Comparison of ENCODE assay signal across 28 cellular contexts in the genomic region with DNA sequence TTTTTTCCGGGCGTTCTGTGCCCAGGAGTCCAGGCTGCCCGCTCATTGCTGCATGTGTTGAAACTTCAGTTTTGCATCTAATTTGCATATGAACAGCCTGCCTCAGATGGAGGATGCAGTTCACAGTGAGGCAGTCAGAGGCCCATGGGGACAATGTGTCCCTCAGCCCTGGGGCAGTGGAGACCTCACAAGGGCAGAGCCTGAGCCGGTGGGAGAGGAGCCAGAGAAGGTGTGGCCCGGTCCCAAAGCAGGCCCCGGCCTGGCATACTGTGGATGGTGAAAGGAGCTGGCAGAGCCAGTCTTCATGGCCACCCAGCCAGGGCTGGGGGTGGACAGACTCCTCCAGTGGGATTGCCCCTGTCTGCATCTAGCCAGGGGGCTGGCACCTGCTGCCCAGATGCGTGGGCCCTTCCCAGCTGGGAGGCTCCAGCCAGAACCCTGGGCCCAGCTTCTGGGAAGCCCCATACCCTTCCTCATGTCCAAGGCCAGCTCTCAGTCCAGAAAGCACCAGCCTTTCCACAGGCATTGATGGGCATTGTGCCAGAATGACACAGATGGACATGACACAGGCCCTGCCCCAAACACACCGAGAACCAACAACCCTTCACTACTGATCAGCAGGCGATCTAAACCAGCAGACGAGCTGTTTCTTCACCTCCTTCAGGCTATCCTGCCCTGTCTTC. TPM values are rescaled to one million over a fixed set of nuclear protein-coding genes. Genes with fewer than 3 reads are reported as not detected.
DNase-seq lines count a peak whose midpoint lies in the region; ATAC-seq, FAIRE-seq and TF ChIP-seq lines count a peak whose summit lies in the region.
"Had no signal": no experiment of that assay in that cellular context is flagged by ENCODE, and none has a peak within 500 bp of the region (broad histone marks: within the 10 kb centered on the region; RNA-seq: fewer than 3 reads in every experiment).

No MANE protein-coding gene starts in this region.

- ATAC-seq in HG03520 (IDR thresholded peaks at IDR 0.05; ENCODE audit: unreplicated experiment) = no peak
- ATAC-seq: activated naive CD4-positive, alpha-beta T cell treated with anti-CD3 and anti-CD28 coated beads, Interleukin-2, amount 50 U/mL, for 72 hours; left lung; natural killer cell; Panc1 had no signal

- DNase-seq in ELF-1 (ENCODE audit: low read depth, low spot score) (peak; percentile 31), SK-N-SH (peak; percentile 91), globus pallidus (ENCODE audit: low spot score) (peak; percentile 25), nucleus accumbens (lab: John Stamatoyannopoulos, UW) (peak in 33 of 56 donors; percentile 7 to 54 (median 24)), urothelium cell line (ENCODE audit: low spot score) (no peak)
- DNase-seq in activated T-helper 1 cell treated with anti-CD3 and anti-CD28 coated beads, Interleukin-12 subunit alpha, Interleukin-12 subunit beta, Interleukin-2, Interleukin-4 antibody, amounts not matched to agents 30 ng/mL and 10 ng/mL and 1 ng/mL, durations not matched to agents 14 hours and 24 hours and 36 hours (ENCODE audit: low spot score) = no peak
- DNase-seq in activated CD8-positive, alpha-beta memory T cell treated with anti-CD3 and anti-CD28 coated beads, Interleukin-2, amount 50 U/mL, for 4 hours = no peak
- DNase-seq: activated CD4-positive, alpha-beta T cell treated with anti-CD3 and anti-CD28 coated beads, Interleukin-2, amount 10 ng/mL, durations not matched to agents 7 days and 5 days; CD4-positive, CD25-positive, alpha-beta regulatory T cell; left lung; natural killer cell; NCI-H1105; NCI-H2029 treated with DMSO at 0.1 percent for 48 hours; NK-92 treated with Interleukin-12 subunit alpha and Interleukin-12 subunit beta, amount 100 ng/mL, for 24 hours; sigmoid colon; SJCRH30; stimulated activated CD4-positive, alpha-beta T cell treated with anti-CD3 and anti-CD28 coated beads, Interleukin-15, amount 100 ng/mL, for 24 hours; tibial artery had no signal

- H3K27ac Mint-ChIP-seq in activated T-helper 1 cell treated with anti-CD3 and anti-CD28 coated beads, Interleukin-12 subunit alpha, Interleukin-12 subunit beta, Interleukin-2, Interleukin-4 antibody, amounts not matched to agents 30 ng/mL and 10 ng/mL and 1 ng/mL, durations not matched to agents 14 hours and 24 hours and 36 hours = no peak overlapping the region
- H3K27ac Mint-ChIP-seq: activated CD4-positive, alpha-beta T cell treated with anti-CD3 and anti-CD28 coated beads, Interleukin-2, amount 10 ng/mL, durations not matched to agents 7 days and 5 days; activated naive CD4-positive, alpha-beta T cell treated with anti-CD3 and anti-CD28 coated beads, Interleukin-2, amount 50 U/mL, for 72 hours; CD4-positive, CD25-positive, alpha-beta regulatory T cell; mesothelial cell of epicardium; natural killer cell; stimulated activated naive CD8-positive, alpha-beta T cell treated with anti-CD3 and anti-CD28 coated beads, Interleukin-15, Interleukin-2, amounts not matched to agents 100 ng/mL and 50 ng/mL, for 24 hours; T-helper 1 cell treated with Interleukin-12 subunit alpha and Interleukin-12 subunit beta and Interleukin-4 antibody, amounts not matched to agents 30 μg/mL and 1 μg/mL, for 36 hours had no signal

- H3K27me3 ChIP-seq in SK-N-SH (ENCODE audit: insufficient read depth) = no peaks in the 10 kb centered on the region
- H3K27me3 ChIP-seq: ascending aorta, SJCRH30 had no signal

- H3K79me2 ChIP-seq in SK-N-SH (ENCODE audit: insufficient read depth) = no peaks in the 10 kb centered on the region
- H3K79me2 ChIP-seq: hepatocyte had no signal

- intact Hi-C loops in activated T-helper 1 cell treated with anti-CD3 and anti-CD28 coated beads, Interleukin-12 subunit alpha, Interleukin-12 subunit beta, Interleukin-2, Interleukin-4 antibody, amounts not matched to agents 30 ng/mL and 10 ng/mL and 1 ng/mL, durations not matched to agents 14 hours and 24 hours and 36 hours (cut with micrococcal nuclease) = no loop called here

- H2AFZ ChIP-seq in SK-N-SH (ENCODE audit: low read depth) = no peak overlapping the region
- H2AFZ ChIP-seq: hepatocyte had no signal

- no peak overlapping the region for H3K4me2 ChIP-seq in SK-N-SH
- H3K4me2 ChIP-seq: hepatocyte had no signal

- H3F3A ChIP-seq in SK-N-SH (replicated peaks; ENCODE audit: insufficient read depth) = no peaks in the 10 kb centered on the region

- H3K9me3 Mint-ChIP-seq in activated T-helper 1 cell treated with anti-CD3 and anti-CD28 coated beads, Interleukin-12 subunit alpha, Interleukin-12 subunit beta, Interleukin-2, Interleukin-4 antibody, amounts not matched to agents 30 ng/mL and 10 ng/mL and 1 ng/mL, durations not matched to agents 14 hours and 24 hours and 36 hours = no peaks in the 10 kb centered on the region
- H3K9me3 Mint-ChIP-seq: activated CD4-positive, alpha-beta T cell treated with anti-CD3 and anti-CD28 coated beads, Interleukin-2, amount 10 ng/mL, durations not matched to agents 7 days and 5 days; activated naive CD4-positive, alpha-beta T cell treated with anti-CD3 and anti-CD28 coated beads, Interleukin-2, amount 50 U/mL, for 72 hours; CD4-positive, CD25-positive, alpha-beta regulatory T cell; mesothelial cell of epicardium; natural killer cell; stimulated activated naive CD8-positive, alpha-beta T cell treated with anti-CD3 and anti-CD28 coated beads, Interleukin-15, Interleukin-2, amounts not matched to agents 100 ng/mL and 50 ng/mL, for 24 hours; T-helper 1 cell treated with Interleukin-12 subunit alpha and Interleukin-12 subunit beta and Interleukin-4 antibody, amounts not matched to agents 30 μg/mL and 1 μg/mL, for 36 hours had no signal

- H4K20me1 ChIP-seq in SK-N-SH (ENCODE audit: insufficient read depth) = no peaks in the 10 kb centered on the region

- TF ChIP-seq CTCF in SK-N-SH (IDR thresholded peaks at IDR 0.05) = no peak

- peaks cover 0 to 27% of the 10 kb centered on the region in 2 experiments; a peak in 1 of 4 replicates for H3K4me1 ChIP-seq in SK-N-SH (ENCODE audit: control insufficient read depth in 1 of 2, insufficient read depth in 2 of 2, low read depth in 1 of 2, low read length in 1 of 2)
- H3K4me1 ChIP-seq: ascending aorta, left lung, SJCRH30, tibial artery had no signal

- peak; percentile 40 for TF ChIP-seq RAD21 in SK-N-SH (IDR thresholded peaks at IDR 0.05; ENCODE audit: low read length)

- H3K36me3 ChIP-seq in SK-N-SH (replicated peaks in 1 of 2; ENCODE audit: control insufficient read depth in 1 of 2, insufficient read depth in 2 of 2, low read length in 1 of 2) = no peaks in the 10 kb centered on the region
- H3K36me3 ChIP-seq: ascending aorta, left lung, sigmoid colon, tibial artery had no signal

- no peaks in the 10 kb centered on the region for H3K9me3 ChIP-seq in SK-N-SH
- H3K9me3 ChIP-seq: ascending aorta, left lung, sigmoid colon, SJCRH30, tibial artery had no signal

- H3K9me2 ChIP-seq in SK-N-SH = no peaks in the 10 kb centered on the region

- H3K4me3 ChIP-seq in SK-N-SH (ENCODE audit: low read depth in 2 of 2, low read length in 1 of 2) = no peak overlapping the region
- H3K4me3 ChIP-seq: ascending aorta, hepatocyte, left lung, sigmoid colon, SJCRH30, tibial artery had no signal

- CTCF ChIA-PET in SK-N-SH (lab: Yijun Ruan, JAX) = interaction anchor here (0.8 to 11.0 kb wide), 20 partner anchors 9 to 522 kb away, joined by 3 to 137 read pairs (median 4); no protein-coding TSS in a partner anchor

- peak overlapping the region in 1 of 2 experiments; percentile 76; a peak in 2 of 4 replicates for H3K27ac ChIP-seq in SK-N-SH (ENCODE audit: low read depth in 2 of 2, low read length in 1 of 2)
- H3K27ac ChIP-seq: ascending aorta, epithelial cell of prostate, hepatocyte, left lung, sigmoid colon, SJCRH30, tibial artery had no signal

- no peaks in the 10 kb centered on the region for H3K36me3 Mint-ChIP-seq in activated T-helper 1 cell treated with anti-CD3 and anti-CD28 coated beads, Interleukin-12 subunit alpha, Interleukin-12 subunit beta, Interleukin-2, Interleukin-4 antibody, amounts not matched to agents 30 ng/mL and 10 ng/mL and 1 ng/mL, durations not matched to agents 14 hours and 24 hours and 36 hours (ENCODE audit: low read depth)
- H3K36me3 Mint-ChIP-seq: activated naive CD4-positive, alpha-beta T cell treated with anti-CD3 and anti-CD28 coated beads, Interleukin-2, amount 50 U/mL, for 72 hours; CD4-positive, CD25-positive, alpha-beta regulatory T cell; mesothelial cell of epicardium; natural killer cell had no signal

- H3K4me3 Mint-ChIP-seq in activated T-helper 1 cell treated with anti-CD3 and anti-CD28 coated beads, Interleukin-12 subunit alpha, Interleukin-12 subunit beta, Interleukin-2, Interleukin-4 antibody, amounts not matched to agents 30 ng/mL and 10 ng/mL and 1 ng/mL, durations not matched to agents 14 hours and 24 hours and 36 hours = no peak overlapping the region
- H3K4me3 Mint-ChIP-seq: activated CD4-positive, alpha-beta T cell treated with anti-CD3 and anti-CD28 coated beads, Interleukin-2, amount 10 ng/mL, durations not matched to agents 7 days and 5 days; CD4-positive, CD25-positive, alpha-beta regulatory T cell; mesothelial cell of epicardium; natural killer cell; stimulated activated naive CD8-positive, alpha-beta T cell treated with anti-CD3 and anti-CD28 coated beads, Interleukin-15, Interleukin-2, amounts not matched to agents 100 ng/mL and 50 ng/mL, for 24 hours; T-helper 1 cell treated with Interleukin-12 subunit alpha and Interleukin-12 subunit beta and Interleukin-4 antibody, amounts not matched to agents 30 μg/mL and 1 μg/mL, for 36 hours had no signal

- POLR2A ChIA-PET in SK-N-SH (lab: Yijun Ruan, JAX) = interaction anchor here (0.6 to 1.3 kb wide), 8 partner anchors 9 to 259 kb away, joined by 3 to 6 read pairs (median 3); a partner anchor contains a TSS

- no peaks in the 10 kb centered on the region for H3K4me1 Mint-ChIP-seq in activated T-helper 1 cell treated with anti-CD3 and anti-CD28 coated beads, Interleukin-12 subunit alpha, Interleukin-12 subunit beta, Interleukin-2, Interleukin-4 antibody, amounts not matched to agents 30 ng/mL and 10 ng/mL and 1 ng/mL, durations not matched to agents 14 hours and 24 hours and 36 hours (ENCODE audit: low read depth)
- H3K4me1 Mint-ChIP-seq: activated CD4-positive, alpha-beta T cell treated with anti-CD3 and anti-CD28 coated beads, Interleukin-2, amount 10 ng/mL, durations not matched to agents 7 days and 5 days; CD4-positive, CD25-positive, alpha-beta regulatory T cell; mesothelial cell of epicardium; natural killer cell had no signal

- peak in 1 of 2 experiments; percentile 87; a peak in 2 of 4 replicates for TF ChIP-seq EP300 in SK-N-SH (IDR thresholded peaks at IDR 0.05; ENCODE audit: borderline replicate concordance in 1 of 2, low read depth in 1 of 2, low read length in 1 of 2)

- no peak overlapping the region for H3K9ac ChIP-seq in SK-N-SH

- 33% methylated on average over 8 of the region's 10 CpGs for WGBS in SK-N-SH (ENCODE audit: low lambda C conversion rate)

- FAIRE-seq in urothelium cell line (lab: Jason Lieb, UNC) = no peak
- FAIRE-seq: D721Med had no signal

- no peaks in the 10 kb centered on the region for H3K27me3 Mint-ChIP-seq in activated T-helper 1 cell treated with anti-CD3 and anti-CD28 coated beads, Interleukin-12 subunit alpha, Interleukin-12 subunit beta, Interleukin-2, Interleukin-4 antibody, amounts not matched to agents 30 ng/mL and 10 ng/mL and 1 ng/mL, durations not matched to agents 14 hours and 24 hours and 36 hours (ENCODE audit: insufficient read depth)
- H3K27me3 Mint-ChIP-seq: activated CD4-positive, alpha-beta T cell treated with anti-CD3 and anti-CD28 coated beads, Interleukin-2, amount 10 ng/mL, durations not matched to agents 7 days and 5 days; CD4-positive, CD25-positive, alpha-beta regulatory T cell; stimulated activated naive CD8-positive, alpha-beta T cell treated with anti-CD3 and anti-CD28 coated beads, Interleukin-15, Interleukin-2, amounts not matched to agents 100 ng/mL and 50 ng/mL, for 24 hours had no signal

RNA-seq across cellular contexts. Expression of a gene that starts 32.9 kb away (rescaled TPM):
- 15.5 and 21.6 TPM in 2 replicates for polyA plus RNA-seq in SK-N-SH (2012; rRNA removed)
- 7.5 and 12.8 TPM in 2 replicates for polyA plus RNA-seq in SK-N-SH (2012; cell fraction: cytosol; rRNA removed)
- 53.1 and 59.3 TPM in 2 replicates for polyA plus RNA-seq in SK-N-SH (2012; cell fraction: nucleus; rRNA removed)
- total RNA-seq in activated T-helper 1 cell treated with anti-CD3 and anti-CD28 coated beads, Interleukin-12 subunit alpha, Interleukin-12 subunit beta, Interleukin-2, Interleukin-4 antibody, amounts not matched to agents 30 ng/mL and 10 ng/mL and 1 ng/mL, durations not matched to agents 14 hours and 24 hours and 36 hours = 12.5 and 12.6 TPM in 2 replicates

Comparison
In these comparisons a context has a peak if more than half of its experiments do, and no peak if none do; other contexts are left out.
1. DNase-seq: peak in ELF-1 (single experiment), SK-N-SH (single experiment), globus pallidus (single experiment) and nucleus accumbens (33 of 56); none in activated T-helper 1 cell treated with anti-CD3 and anti-CD28 coated beads, Interleukin-12 subunit alpha, Interleukin-12 subunit beta, Interleukin-2, Interleukin-4 antibody, amounts not matched to agents 30 ng/mL and 10 ng/mL and 1 ng/mL, durations not matched to agents 14 hours and 24 hours and 36 hours (single experiment), activated CD8-positive, alpha-beta memory T cell treated with anti-CD3 and anti-CD28 coated beads, Interleukin-2, amount 50 U/mL, for 4 hours (single experiment) and urothelium cell line (single experiment).